In the genomic region with DNA sequence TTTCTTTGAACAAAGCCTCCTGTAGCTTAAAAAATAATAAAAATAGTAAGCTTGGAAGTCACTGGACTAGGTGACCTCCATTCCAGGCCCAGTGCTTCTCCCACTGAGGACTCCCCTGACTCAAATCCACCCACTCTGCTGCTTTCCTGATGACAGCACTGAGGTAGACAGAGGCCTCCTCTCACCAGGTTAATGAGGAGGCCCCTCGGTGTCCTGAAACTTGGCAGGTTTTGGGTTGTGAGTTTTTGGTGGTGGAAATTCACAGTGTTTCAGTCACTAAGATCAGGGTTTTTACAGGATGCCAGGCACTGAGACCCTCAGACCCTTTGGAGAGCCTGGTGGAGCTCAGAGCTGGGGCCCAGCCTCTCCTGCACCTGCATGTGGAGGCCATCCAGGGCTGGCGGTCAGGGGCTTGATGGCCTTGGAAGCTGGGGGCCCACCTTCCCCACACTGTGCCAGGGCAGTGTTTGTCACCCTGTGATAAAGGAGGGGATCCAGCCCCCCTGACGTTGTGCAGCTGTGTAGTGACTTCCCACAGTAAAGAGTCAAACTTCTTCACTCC, we compare ENCODE assay signal across 12 cellular contexts. TPM values are rescaled to one million over a fixed set of nuclear protein-coding genes. Genes with fewer than 3 reads are reported as not detected.
DNase-seq lines count a peak whose midpoint lies in the region; ATAC-seq and TF ChIP-seq lines count a peak whose summit lies in the region.
"Had no signal": no experiment of that assay in that cellular context is flagged by ENCODE, and none has a peak within 500 bp of the region (broad histone marks: within the 10 kb centered on the region; RNA-seq: fewer than 3 reads in every experiment).

No MANE protein-coding gene starts in this region.

- peaks cover 63% of the 10 kb centered on the region for H3K79me2 ChIP-seq in osteoblast (ENCODE audit: insufficient read depth, low read length)

- peaks cover 0 to 26% of the 10 kb centered on the region in 2 donors for H3K4me1 ChIP-seq in breast epithelium
- H3K4me1 ChIP-seq in osteoblast (ENCODE audit: insufficient read depth, low read length), result peaks cover 41% of the 10 kb centered on the region
- peaks cover 0 to 3% of the 10 kb centered on the region in 2 donors for H3K4me1 ChIP-seq in uterus

- H2AFZ ChIP-seq in osteoblast (ENCODE audit: low read length), result no peak overlapping the region

- H3K36me3 ChIP-seq in KOPT-K1 (ENCODE audit: insufficient read depth, low read length) (peaks cover 11% of the 10 kb centered on the region), breast epithelium (no peaks in the 10 kb centered on the region), osteoblast (ENCODE audit: insufficient read depth, low read length) (peaks cover 4% of the 10 kb centered on the region), uterus (no peaks in the 10 kb centered on the region)

- H3K27me3 ChIP-seq in breast epithelium (no peaks in the 10 kb centered on the region), osteoblast (ENCODE audit: insufficient read depth, low read length) (no peaks in the 10 kb centered on the region), uterus (no peaks in the 10 kb centered on the region)
- H3K27me3 ChIP-seq: transverse colon had no signal

- intact Hi-C loops in breast epithelium (cut with DNase I; ENCODE audit: low total_unique reads), result no loop called here
- intact Hi-C loops in uterus (cut with DNase I; ENCODE audit: low total_unique reads), result no loop called here

- H4K20me1 ChIP-seq in osteoblast (ENCODE audit: insufficient read depth, low read length), result peaks cover 8% of the 10 kb centered on the region

- peaks cover 9% of the 10 kb centered on the region for H3K9me3 ChIP-seq in KOPT-K1 (ENCODE audit: insufficient read depth, low read length, poor library complexity, severe bottlenecking)
- H3K9me3 ChIP-seq in breast epithelium, result peaks cover 1 to 6% of the 10 kb centered on the region in 2 donors
- peaks cover 5% of the 10 kb centered on the region for H3K9me3 ChIP-seq in osteoblast (ENCODE audit: low read depth, low read length)
- peaks cover 0 to 2% of the 10 kb centered on the region in 2 donors for H3K9me3 ChIP-seq in uterus

- peak overlapping the region; percentile 28 for H3K4me2 ChIP-seq in osteoblast (ENCODE audit: insufficient read depth, low read length)

- H3K27ac ChIP-seq in C4-2B (peak overlapping the region; percentile 7; the same call in 1 of the 2 replicates), KOPT-K1 (ENCODE audit: low read depth, low read length, poor library complexity, severe bottlenecking) (peak overlapping the region; percentile 60), breast epithelium (peak overlapping the region; percentile 57 to 75), osteoblast (ENCODE audit: low read depth, low read length) (peak overlapping the region; percentile 75), uterus (peak overlapping the region in 1 of 2 donors; percentile 1)

- DNase-seq in breast epithelium (ENCODE audit: low spot score in 2 of 2) (no peak), osteoblast (ENCODE audit: insufficient read length, low spot score, missing footprints) (no peak), uterus (no peak), NCI-H1694 treated with DMSO at 0.1 percent for 48 hours (lab: John Stamatoyannopoulos, UW) (no peak)
- DNase-seq: anterior cingulate cortex, KBM-7, NCI-H524, transverse colon had no signal

- ATAC-seq in GM21529 (IDR thresholded peaks at IDR 0.05; ENCODE audit: unreplicated experiment) (no peak), HG03135 (IDR thresholded peaks at IDR 0.05; ENCODE audit: unreplicated experiment) (no peak)

- H3K4me3 ChIP-seq in breast epithelium (no peak overlapping the region), osteoblast (ENCODE audit: insufficient read depth, low read length) (no peak overlapping the region), uterus (no peak overlapping the region)
- H3K4me3 ChIP-seq: transverse colon had no signal

- TF ChIP-seq POLR2A in breast epithelium (IDR thresholded peaks at IDR 0.05), result no peak
- TF ChIP-seq POLR2A in uterus (IDR thresholded peaks at IDR 0.05), result no peak

- TF ChIP-seq CTCF in C4-2B (conservative IDR thresholded peaks at IDR 0.05), result no peak
- no peak for TF ChIP-seq CTCF in breast epithelium (IDR thresholded peaks at IDR 0.05)
- TF ChIP-seq CTCF in osteoblast (IDR thresholded peaks at IDR 0.05; ENCODE audit: extremely low read depth, low read depth, low read length), result no peak
- TF ChIP-seq CTCF in uterus (IDR thresholded peaks at IDR 0.05), result no peak

RNA-seq across cellular contexts. Expression of a gene that starts 19.1 kb away (rescaled TPM):
- total RNA-seq in breast epithelium (10 to 100 TPM; 52.8 to 76.8 (median 74.8) TPM), osteoblast (19.2 and 23.9 TPM in 2 replicates), uterus (100 to 1,000 TPM in 1 of 4 donors, 10 to 100 TPM in 3; 37.1 to 110 (median 66.1) TPM)
